ENCODE assay signal across 27 cellular contexts in the genomic region with DNA sequence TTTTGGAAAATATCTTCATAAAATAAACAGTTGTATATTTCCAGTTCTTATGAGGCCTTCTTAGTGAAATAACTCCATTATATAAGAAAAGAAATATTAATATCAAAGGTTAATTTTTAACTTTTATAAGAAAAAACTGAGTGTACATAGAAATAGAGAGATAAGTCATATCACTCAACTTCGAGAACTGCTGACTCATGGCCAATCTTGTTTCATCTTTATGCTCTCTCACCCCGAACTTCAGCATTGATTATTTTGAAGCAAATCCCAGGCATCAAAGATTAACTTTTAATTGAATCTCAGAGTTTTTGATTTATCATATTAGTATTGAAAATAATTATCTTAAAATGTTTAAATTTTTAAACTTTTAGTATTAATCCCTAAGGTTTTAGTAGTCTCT.
"Had no signal": no experiment of that assay in that cellular context is flagged by ENCODE, and none has a peak within 500 bp of the region (broad histone marks: within the 10 kb centered on the region; RNA-seq: fewer than 3 reads in every experiment).

No MANE protein-coding gene starts in this region.

- H3K36me3 ChIP-seq: stomach, suprapubic skin, thoracic aorta, thyroid gland, tibial artery, tibial nerve, transverse colon, upper lobe of left lung, upper lobe of right lung, uterus, vagina had no signal

- FAIRE-seq: urothelium cell line had no signal

- DNase-seq: stimulated activated CD4-positive, alpha-beta T cell treated with anti-CD3 and anti-CD28 coated beads, Interleukin-2, amount 100 ng/mL, for 48 hours; stimulated activated CD4-positive, alpha-beta T cell treated with anti-CD3 and anti-CD28 coated beads, Interleukin-4, amount 100 ng/mL, for 1 hour; stimulated activated CD4-positive, alpha-beta T cell treated with anti-CD3 and anti-CD28 coated beads, Interleukin-4, amount 100 ng/mL, for 24 hours; stimulated activated CD4-positive, alpha-beta T cell treated with anti-CD3 and anti-CD28 coated beads, Interleukin-4, amount 100 ng/mL, for 4 hours; stimulated activated CD8-positive, alpha-beta memory T cell treated with anti-CD3 and anti-CD28 coated beads, Interleukin-4, amount 100 ng/mL, for 48 hours; stimulated activated naive B cell treated with anti-CD40 and anti-IgM and Interleukin-4, amounts not matched to agents 10 μg/mL and 1 μg/mL and 100 μg/mL, for 72 hours; stimulated activated naive CD4-positive, alpha-beta T cell; stimulated activated naive CD4-positive, alpha-beta T cell treated with Interleukin-2 at 50 U/mL for 16 hours; stimulated activated naive CD8-positive, alpha-beta T cell treated with anti-CD3 and anti-CD28 coated beads, Interleukin-15, amount 100 ng/mL, for 72 hours; stimulated activated naive CD8-positive, alpha-beta T cell treated with anti-CD3 and anti-CD28 coated beads, Interleukin-15, Interleukin-2, amounts not matched to agents 100 U/mL and 50 U/mL, for 24 hours; stomach; substantia nigra; testis; thyroid gland; tibial artery; transverse colon; trophoblast cell; upper lobe of left lung; upper lobe of right lung; uterus had no signal

- H3K9me3 ChIP-seq: suprapubic skin, testis, thoracic aorta, thyroid gland, tibial artery, tibial nerve, transverse colon, upper lobe of left lung, upper lobe of right lung, uterus, vagina had no signal

- ATAC-seq: stimulated activated effector memory CD8-positive, alpha-beta T cell treated with anti-CD3 and anti-CD28 coated beads, Interleukin-12 subunit alpha, Interleukin-12 subunit beta, amount 100 ng/mL, for 72 hours; stimulated activated memory B cell treated with anti-CD40 and anti-IgM and Interleukin-4, amounts not matched to agents 10 μg/mL and 1 μg/mL and 100 μg/mL, for 72 hours; stimulated activated naive B cell treated with anti-CD40 and anti-IgM and Interleukin-4, amounts not matched to agents 10 μg/mL and 1 μg/mL and 100 μg/mL, for 72 hours; stimulated activated naive CD8-positive, alpha-beta T cell treated with anti-CD3 and anti-CD28 coated beads, Interleukin-15, amount 100 ng/mL, for 72 hours; stimulated activated naive CD8-positive, alpha-beta T cell treated with anti-CD3 and anti-CD28 coated beads, Interleukin-15, Interleukin-2, amounts not matched to agents 100 U/mL and 50 U/mL, for 24 hours; upper lobe of right lung had no signal

- H3K4me1 ChIP-seq: stomach, suprapubic skin, testis, thyroid gland, tibial artery, tibial nerve, transverse colon, upper lobe of left lung, upper lobe of right lung, uterus, vagina had no signal

- H3K27me3 ChIP-seq: stomach, suprapubic skin, testis, thyroid gland, tibial artery, tibial nerve, transverse colon, upper lobe of left lung, upper lobe of right lung, uterus, vagina had no signal

- H3K27ac ChIP-seq: stomach, suprapubic skin, testis, thoracic aorta, thyroid gland, tibial artery, tibial nerve, transverse colon, upper lobe of left lung, upper lobe of right lung, uterus, vagina had no signal

- H3K4me3 ChIP-seq: stomach, suprapubic skin, testis, thoracic aorta, thyroid gland, tibial artery, tibial nerve, transverse colon, upper lobe of left lung, upper lobe of right lung, uterus, vagina had no signal
